ENCODE assay signal across 1 cellular context in the genomic region with DNA sequence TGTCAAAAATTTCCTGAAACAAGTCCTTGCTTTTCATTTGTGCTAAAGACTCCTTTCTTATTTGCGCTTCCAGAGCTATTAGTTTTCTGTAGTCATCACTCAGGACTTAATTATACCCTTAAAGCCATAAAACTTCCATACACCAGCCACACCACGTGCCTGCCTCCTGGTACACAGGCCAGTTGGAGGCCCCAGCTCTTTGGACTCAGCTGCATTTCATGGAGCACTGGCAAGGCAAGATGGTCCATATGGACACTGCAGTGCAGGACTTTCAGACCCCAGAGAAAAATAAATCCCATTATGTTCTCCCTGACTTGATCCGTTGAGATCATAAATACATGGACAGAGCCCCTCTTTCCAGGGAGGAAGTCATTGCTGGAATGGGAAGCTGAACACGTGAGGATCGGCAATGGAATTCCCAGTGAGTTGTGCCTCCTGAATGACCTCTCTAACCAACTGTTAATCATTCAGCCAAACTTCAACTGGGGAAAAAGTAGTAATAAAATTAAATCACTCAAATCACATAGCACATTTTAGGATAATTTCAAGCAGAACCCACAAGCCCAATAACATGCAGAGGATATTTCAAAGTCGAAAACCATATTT.
TF ChIP-seq lines count a peak whose summit lies in the region.

No MANE protein-coding gene starts in this region.

TF ChIP-seq in HepG2, 621 proteins besides CTCF, POLR2A, EP300 and RAD21:
- TF ChIP-seq TSC22D2 (CRISPR knock-in tag; IDR thresholded peaks at IDR 0.05; ENCODE audit: borderline replicate concordance) (no peak), ZNF382 (CRISPR knock-in tag; IDR thresholded peaks at IDR 0.05; ENCODE audit: borderline replicate concordance) (no peak), PCBP1 (IDR thresholded peaks at IDR 0.05; ENCODE audit: borderline replicate concordance, low read depth, low read length) (no peak), ZNF256 (CRISPR knock-in tag; conservative IDR thresholded peaks at IDR 0.05) (no peak), ZNF644 (CRISPR knock-in tag; IDR thresholded peaks at IDR 0.05; ENCODE audit: low read depth) (no peak), NFKBIZ (CRISPR knock-in tag; IDR thresholded peaks at IDR 0.05) (no peak), ESRRA (CRISPR knock-in tag; IDR thresholded peaks at IDR 0.05; ENCODE audit: low read depth) (no peak), ZFYVE20 (CRISPR knock-in tag; IDR thresholded peaks at IDR 0.05; ENCODE audit: borderline replicate concordance, low read depth) (no peak)
- TF ChIP-seq, protein P1, sequence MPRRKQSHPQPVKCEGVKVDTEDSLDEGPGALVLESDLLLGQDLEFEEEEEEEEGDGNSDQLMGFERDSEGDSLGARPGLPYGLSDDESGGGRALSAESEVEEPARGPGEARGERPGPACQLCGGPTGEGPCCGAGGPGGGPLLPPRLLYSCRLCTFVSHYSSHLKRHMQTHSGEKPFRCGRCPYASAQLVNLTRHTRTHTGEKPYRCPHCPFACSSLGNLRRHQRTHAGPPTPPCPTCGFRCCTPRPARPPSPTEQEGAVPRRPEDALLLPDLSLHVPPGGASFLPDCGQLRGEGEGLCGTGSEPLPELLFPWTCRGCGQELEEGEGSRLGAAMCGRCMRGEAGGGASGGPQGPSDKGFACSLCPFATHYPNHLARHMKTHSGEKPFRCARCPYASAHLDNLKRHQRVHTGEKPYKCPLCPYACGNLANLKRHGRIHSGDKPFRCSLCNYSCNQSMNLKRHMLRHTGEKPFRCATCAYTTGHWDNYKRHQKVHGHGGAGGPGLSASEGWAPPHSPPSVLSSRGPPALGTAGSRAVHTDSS (CRISPR knock-in tag; conservative IDR thresholded peaks at IDR 0.05), result no peak
- TF ChIP-seq, protein P2, sequence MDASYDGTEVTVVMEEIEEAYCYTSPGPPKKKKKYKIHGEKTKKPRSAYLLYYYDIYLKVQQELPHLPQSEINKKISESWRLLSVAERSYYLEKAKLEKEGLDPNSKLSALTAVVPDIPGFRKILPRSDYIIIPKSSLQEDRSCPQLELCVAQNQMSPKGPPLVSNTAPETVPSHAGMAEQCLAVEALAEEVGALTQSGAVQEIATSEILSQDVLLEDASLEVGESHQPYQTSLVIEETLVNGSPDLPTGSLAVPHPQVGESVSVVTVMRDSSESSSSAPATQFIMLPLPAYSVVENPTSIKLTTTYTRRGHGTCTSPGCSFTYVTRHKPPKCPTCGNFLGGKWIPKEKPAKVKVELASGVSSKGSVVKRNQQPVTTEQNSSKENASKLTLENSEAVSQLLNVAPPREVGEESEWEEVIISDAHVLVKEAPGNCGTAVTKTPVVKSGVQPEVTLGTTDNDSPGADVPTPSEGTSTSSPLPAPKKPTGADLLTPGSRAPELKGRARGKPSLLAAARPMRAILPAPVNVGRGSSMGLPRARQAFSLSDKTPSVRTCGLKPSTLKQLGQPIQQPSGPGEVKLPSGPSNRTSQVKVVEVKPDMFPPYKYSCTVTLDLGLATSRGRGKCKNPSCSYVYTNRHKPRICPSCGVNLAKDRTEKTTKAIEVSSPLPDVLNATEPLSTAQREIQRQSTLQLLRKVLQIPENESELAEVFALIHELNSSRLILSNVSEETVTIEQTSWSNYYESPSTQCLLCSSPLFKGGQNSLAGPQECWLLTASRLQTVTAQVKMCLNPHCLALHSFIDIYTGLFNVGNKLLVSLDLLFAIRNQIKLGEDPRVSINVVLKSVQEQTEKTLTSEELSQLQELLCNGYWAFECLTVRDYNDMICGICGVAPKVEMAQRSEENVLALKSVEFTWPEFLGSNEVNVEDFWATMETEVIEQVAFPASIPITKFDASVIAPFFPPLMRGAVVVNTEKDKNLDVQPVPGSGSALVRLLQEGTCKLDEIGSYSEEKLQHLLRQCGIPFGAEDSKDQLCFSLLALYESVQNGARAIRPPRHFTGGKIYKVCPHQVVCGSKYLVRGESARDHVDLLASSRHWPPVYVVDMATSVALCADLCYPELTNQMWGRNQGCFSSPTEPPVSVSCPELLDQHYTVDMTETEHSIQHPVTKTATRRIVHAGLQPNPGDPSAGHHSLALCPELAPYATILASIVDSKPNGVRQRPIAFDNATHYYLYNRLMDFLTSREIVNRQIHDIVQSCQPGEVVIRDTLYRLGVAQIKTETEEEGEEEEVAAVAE (CRISPR knock-in tag; IDR thresholded peaks at IDR 0.05; ENCODE audit: borderline replicate concordance), result no peak
